Comparison of ENCODE assay signal across 23 cellular contexts in the genomic region with DNA sequence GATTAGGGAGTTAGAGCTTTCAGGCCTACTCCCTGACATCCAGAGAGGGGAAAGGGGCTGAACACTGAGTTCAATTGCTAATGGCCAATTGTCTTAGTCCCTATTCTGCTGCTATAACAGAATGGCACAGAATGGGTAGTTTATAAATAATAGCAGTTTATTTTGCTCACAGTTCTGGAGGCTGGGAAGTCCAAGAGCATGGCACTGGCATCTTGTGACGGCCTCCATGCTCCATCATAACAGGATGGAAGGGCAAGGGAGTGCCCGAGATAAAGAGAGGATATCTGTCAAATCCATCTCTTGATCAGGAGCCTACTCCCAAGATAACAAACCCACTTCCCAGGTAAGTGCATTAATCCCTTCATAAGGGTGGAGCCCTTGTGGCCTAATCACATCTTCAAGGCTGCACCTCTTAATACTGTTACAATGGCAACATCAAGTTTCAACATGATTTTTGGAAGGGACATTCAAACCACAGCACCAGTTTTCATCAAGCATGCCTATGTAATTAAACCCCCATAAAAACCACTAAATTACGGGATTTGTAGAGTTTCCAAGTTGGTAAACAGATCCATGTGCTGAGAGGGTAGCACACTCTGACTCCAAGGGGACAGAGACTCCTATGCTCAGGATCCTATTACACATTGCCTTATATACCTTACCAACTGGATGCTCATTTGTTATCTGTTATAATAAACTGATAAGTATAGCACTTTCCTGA.
"Had no signal": no experiment of that assay in that cellular context is flagged by ENCODE, and none has a peak within 500 bp of the region (broad histone marks: within the 10 kb centered on the region; RNA-seq: fewer than 3 reads in every experiment).

No MANE protein-coding gene starts in this region.

- ATAC-seq: activated CD8-positive, alpha-beta memory T cell treated with anti-CD3 and anti-CD28 coated beads, Interleukin-2, amount 10 ng/mL, durations not matched to agents 7 days and 5 days; activated CD8-positive, alpha-beta T cell treated with anti-CD3 and anti-CD28 coated beads for 36 hours; left lung; natural killer cell had no signal

- H3K4me3 ChIP-seq: hepatocyte, left lung, lung, ovary, prostate gland, thyroid gland had no signal

- DNase-seq: activated CD4-positive, alpha-beta T cell treated with anti-CD3 and anti-CD28 coated beads, Interleukin-2, amount 10 ng/mL, durations not matched to agents 7 days and 5 days; activated CD4-positive, CD25-positive, alpha-beta regulatory T cell treated with anti-CD3 and anti-CD28 coated beads, Interleukin-2, amount 50 U/mL, for 72 hours; activated CD8-positive, alpha-beta memory T cell treated with anti-CD3 and anti-CD28 coated beads, Interleukin-2, amount 10 ng/mL, durations not matched to agents 7 days and 5 days; activated CD8-positive, alpha-beta T cell treated with anti-CD3 and anti-CD28 coated beads for 36 hours; activated effector memory CD4-positive, alpha-beta T cell treated with anti-CD3 and anti-CD28 coated beads, Interleukin-2, amount 50 U/mL, for 16 hours; activated naive CD4-positive, alpha-beta T cell treated with anti-CD3 and anti-CD28 coated beads, Interleukin-2, amount 10 ng/mL, durations not matched to agents 7 days and 5 days; activated T-cell treated with anti-CD3 and anti-CD28 coated beads for 4 hours; amygdala; glutamatergic neuron; immature natural killer cell; kidney glomerular epithelial cell; left lung; natural killer cell; ovary; stimulated activated CD4-positive, alpha-beta T cell treated with anti-CD3 and anti-CD28 coated beads, Interleukin-4, amount 100 ng/mL, for 4 hours; substantia nigra; thyroid gland; WERI-Rb-1 had no signal

- FAIRE-seq: frontal cortex, TTC549 had no signal
